Comparison of ENCODE assay signal across 1 cellular context in genomic region chr6:72651191-72651590, GRCh38.
TF ChIP-seq lines count a peak whose summit lies in the region.

No MANE protein-coding gene starts in this region.

TF ChIP-seq in GM23338, 12 proteins besides CTCF, POLR2A, EP300 and RAD21:
- TF ChIP-seq ZNF462 (CRISPR knock-in tag; IDR thresholded peaks at IDR 0.05) = no peak
- TF ChIP-seq EZH2 (IDR thresholded peaks at IDR 0.05; ENCODE audit: low read depth, unreplicated experiment) = no peak
- TF ChIP-seq JUNB (IDR thresholded peaks at IDR 0.05; ENCODE audit: unreplicated experiment) = no peak
- TF ChIP-seq ETS1 (IDR thresholded peaks at IDR 0.05) = no peak
- TF ChIP-seq ZNF114 (CRISPR knock-in tag; IDR thresholded peaks at IDR 0.05) = no peak
- TF ChIP-seq NANOG (IDR thresholded peaks at IDR 0.05; ENCODE audit: borderline replicate concordance) = no peak
- TF ChIP-seq STAT1 (IDR thresholded peaks at IDR 0.05; ENCODE audit: unreplicated experiment) = no peak
- TF ChIP-seq, protein P1, sequence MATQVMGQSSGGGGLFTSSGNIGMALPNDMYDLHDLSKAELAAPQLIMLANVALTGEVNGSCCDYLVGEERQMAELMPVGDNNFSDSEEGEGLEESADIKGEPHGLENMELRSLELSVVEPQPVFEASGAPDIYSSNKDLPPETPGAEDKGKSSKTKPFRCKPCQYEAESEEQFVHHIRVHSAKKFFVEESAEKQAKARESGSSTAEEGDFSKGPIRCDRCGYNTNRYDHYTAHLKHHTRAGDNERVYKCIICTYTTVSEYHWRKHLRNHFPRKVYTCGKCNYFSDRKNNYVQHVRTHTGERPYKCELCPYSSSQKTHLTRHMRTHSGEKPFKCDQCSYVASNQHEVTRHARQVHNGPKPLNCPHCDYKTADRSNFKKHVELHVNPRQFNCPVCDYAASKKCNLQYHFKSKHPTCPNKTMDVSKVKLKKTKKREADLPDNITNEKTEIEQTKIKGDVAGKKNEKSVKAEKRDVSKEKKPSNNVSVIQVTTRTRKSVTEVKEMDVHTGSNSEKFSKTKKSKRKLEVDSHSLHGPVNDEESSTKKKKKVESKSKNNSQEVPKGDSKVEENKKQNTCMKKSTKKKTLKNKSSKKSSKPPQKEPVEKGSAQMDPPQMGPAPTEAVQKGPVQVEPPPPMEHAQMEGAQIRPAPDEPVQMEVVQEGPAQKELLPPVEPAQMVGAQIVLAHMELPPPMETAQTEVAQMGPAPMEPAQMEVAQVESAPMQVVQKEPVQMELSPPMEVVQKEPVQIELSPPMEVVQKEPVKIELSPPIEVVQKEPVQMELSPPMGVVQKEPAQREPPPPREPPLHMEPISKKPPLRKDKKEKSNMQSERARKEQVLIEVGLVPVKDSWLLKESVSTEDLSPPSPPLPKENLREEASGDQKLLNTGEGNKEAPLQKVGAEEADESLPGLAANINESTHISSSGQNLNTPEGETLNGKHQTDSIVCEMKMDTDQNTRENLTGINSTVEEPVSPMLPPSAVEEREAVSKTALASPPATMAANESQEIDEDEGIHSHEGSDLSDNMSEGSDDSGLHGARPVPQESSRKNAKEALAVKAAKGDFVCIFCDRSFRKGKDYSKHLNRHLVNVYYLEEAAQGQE (IDR thresholded peaks at IDR 0.05; ENCODE audit: unreplicated experiment) = no peak
- no peak for TF ChIP-seq CREB1 (CRISPR knock-in tag; IDR thresholded peaks at IDR 0.05; ENCODE audit: low read depth)
- TF ChIP-seq EZH2phosphoT487 (IDR thresholded peaks at IDR 0.05; ENCODE audit: unreplicated experiment) = no peak
- TF ChIP-seq ZNF331 (CRISPR knock-in tag; IDR thresholded peaks at IDR 0.05; ENCODE audit: low read depth) = no peak
- TF ChIP-seq POLR2AphosphoS5 (IDR thresholded peaks at IDR 0.05; ENCODE audit: low read depth) = no peak
